22 cellular contexts compared by ENCODE assay signal in genomic region chr17:60659156-60659555, GRCh38. TPM values are rescaled to one million over a fixed set of nuclear protein-coding genes. Genes with fewer than 3 reads are reported as not detected.
A peak's percentile ranks its signal among the peaks of the same experiment; 100 is the strongest.
DNase-seq lines count a peak whose midpoint lies in the region; ATAC-seq and TF ChIP-seq lines count a peak whose summit lies in the region.
"Had no signal": no experiment of that assay in that cellular context is flagged by ENCODE, and none has a peak within 500 bp of the region (broad histone marks: within the 10 kb centered on the region; RNA-seq: fewer than 3 reads in every experiment).

No MANE protein-coding gene starts in this region.

- no peaks in the 10 kb centered on the region for H3K27me3 Mint-ChIP-seq in naive thymus-derived CD4-positive, alpha-beta T cell

- WGBS in SK-N-SH (ENCODE audit: low lambda C conversion rate): 86% methylated on average over 1 of the region's 1 CpG

- peaks cover 0 to 1% of the 10 kb centered on the region in 2 experiments; a peak in 2 of 4 replicates for H3K4me1 ChIP-seq in SK-N-SH (ENCODE audit: control insufficient read depth in 1 of 2, insufficient read depth in 2 of 2, low read depth in 1 of 2, low read length in 1 of 2)
- no peaks in the 10 kb centered on the region for H3K4me1 ChIP-seq in naive thymus-derived CD4-positive, alpha-beta T cell (ENCODE audit: control insufficient read depth in 2 of 2, insufficient read depth in 2 of 2, low read length in 2 of 2)

- H3K27me3 ChIP-seq in SK-N-SH (ENCODE audit: insufficient read depth): no peaks in the 10 kb centered on the region
- H3K27me3 ChIP-seq in layer of hippocampus (ENCODE audit: control insufficient read depth, insufficient read depth, low read length): no peaks in the 10 kb centered on the region
- no peaks in the 10 kb centered on the region for H3K27me3 ChIP-seq in naive thymus-derived CD4-positive, alpha-beta T cell (ENCODE audit: control insufficient read depth in 2 of 2, insufficient read depth in 2 of 2, low read length in 2 of 2)

- POLR2A ChIA-PET in SK-N-SH (lab: Yijun Ruan, JAX): no interaction called here
- POLR2A ChIA-PET in naive thymus-derived CD4-positive, alpha-beta T cell (lab: Charles Lee): no interaction called here

- H2AFZ ChIP-seq in SK-N-SH (ENCODE audit: low read depth): no peak overlapping the region

- peaks cover 12% of the 10 kb centered on the region for H3F3A ChIP-seq in SK-N-SH (replicated peaks; ENCODE audit: insufficient read depth)

- H3K4me2 ChIP-seq in SK-N-SH: no peak overlapping the region
- H3K4me2 ChIP-seq: KMS-11 had no signal

- no peak overlapping the region for H3K9ac ChIP-seq in SK-N-SH
- H3K9ac ChIP-seq: KMS-11 had no signal

- H3K79me2 ChIP-seq in SK-N-SH (ENCODE audit: insufficient read depth): peaks cover 38% of the 10 kb centered on the region

- H3K4me3 Mint-ChIP-seq in naive thymus-derived CD4-positive, alpha-beta T cell: no peak overlapping the region

- H3K9me3 Mint-ChIP-seq in naive thymus-derived CD4-positive, alpha-beta T cell: no peaks in the 10 kb centered on the region

- TF ChIP-seq CTCF in SK-N-SH (IDR thresholded peaks at IDR 0.05): no peak

- peak; percentile 48; the same call in 2 of the 3 replicates for ATAC-seq in SK-N-SH treated with all-trans-retinoic acid at 6 μM for 48 hours
- ATAC-seq in naive thymus-derived CD4-positive, alpha-beta T cell: no peak
- ATAC-seq: HCT116, PC-3 had no signal

- H3K4me1 Mint-ChIP-seq in naive thymus-derived CD4-positive, alpha-beta T cell: peaks cover 0 to 8% (median under 1%) of the 10 kb centered on the region in 7 donors

- intact Hi-C loops in naive thymus-derived CD4-positive, alpha-beta T cell (cut with micrococcal nuclease): no loop called here

- no peak for DNase-seq in SK-N-SH
- DNase-seq in iPS-NIHi7 (ENCODE audit: extremely low spot score): no peak
- DNase-seq in naive thymus-derived CD4-positive, alpha-beta T cell: no peak
- DNase-seq in occipital lobe (lab: John Stamatoyannopoulos, UW): no peak
- DNase-seq: GOT3, IMR-90, NCI-H1092 treated with DMSO at 0.1 percent for 48 hours, NCI-H1436 treated with DMSO at 0.1 percent for 48 hours, NCI-H2029, NCI-H2227 treated with DMSO at 0.1 percent for 48 hours, NCI-H510A treated with DMSO at 0.1 percent for 48 hours, NCI-H748 treated with DMSO at 0.1 percent for 48 hours, PC-3, Right ventricle myocardium superior had no signal

- H3K36me3 Mint-ChIP-seq in naive thymus-derived CD4-positive, alpha-beta T cell: peaks cover 0 to 24% (median 4%) of the 10 kb centered on the region in 5 donors

- no peak overlapping the region for H3K27ac Mint-ChIP-seq in naive thymus-derived CD4-positive, alpha-beta T cell

- no peaks in the 10 kb centered on the region for H3K9me3 ChIP-seq in SK-N-SH
- H3K9me3 ChIP-seq in naive thymus-derived CD4-positive, alpha-beta T cell (ENCODE audit: control insufficient read depth in 2 of 3, low read length in 3 of 3): no peaks in the 10 kb centered on the region

- peak in 1 of 2 experiments; percentile 33; a peak in 1 of 4 replicates for TF ChIP-seq EP300 in SK-N-SH (IDR thresholded peaks at IDR 0.05; ENCODE audit: borderline replicate concordance in 1 of 2, low read depth in 1 of 2, low read length in 1 of 2)

- peaks cover 7% of the 10 kb centered on the region; the same call in 1 of the 2 replicates for H4K20me1 ChIP-seq in SK-N-SH (ENCODE audit: insufficient read depth)

- H3K4me3 ChIP-seq in SK-N-SH (ENCODE audit: low read depth in 2 of 2, low read length in 1 of 2): no peak overlapping the region
- H3K4me3 ChIP-seq in naive thymus-derived CD4-positive, alpha-beta T cell (ENCODE audit: low read length): no peak overlapping the region

- peak overlapping the region in 1 of 2 experiments; percentile 35; a peak in 2 of 4 replicates for H3K27ac ChIP-seq in SK-N-SH (ENCODE audit: low read depth in 2 of 2, low read length in 1 of 2)
- H3K27ac ChIP-seq in cingulate gyrus (ENCODE audit: low read depth, low read length): peak overlapping the region; percentile 88
- peak overlapping the region; percentile 80 for H3K27ac ChIP-seq in layer of hippocampus (ENCODE audit: low read depth, low read length)
- peak overlapping the region; percentile 89 for H3K27ac ChIP-seq in temporal lobe (ENCODE audit: low read depth, low read length)
- no peak overlapping the region for H3K27ac ChIP-seq in naive thymus-derived CD4-positive, alpha-beta T cell (ENCODE audit: low read depth, low read length)
- H3K27ac ChIP-seq: 22Rv1, C4-2B, KMS-11 had no signal

- H3K36me3 ChIP-seq in SK-N-SH (replicated peaks in 1 of 2; ENCODE audit: control insufficient read depth in 1 of 2, insufficient read depth in 2 of 2, low read length in 1 of 2): peaks cover 13 to 23% of the 10 kb centered on the region in 2 experiments
- peaks cover 0 to 19% (median 7%) of the 10 kb centered on the region in 3 experiments for H3K36me3 ChIP-seq in naive thymus-derived CD4-positive, alpha-beta T cell (ENCODE audit: control insufficient read depth in 2 of 3, insufficient read depth in 3 of 3, low read length in 3 of 3)

- no peaks in the 10 kb centered on the region for H3K9me2 ChIP-seq in SK-N-SH

- CTCF ChIA-PET in SK-N-SH (lab: Yijun Ruan, JAX): interaction anchor here (1.2 to 4.3 kb wide), 2 partner anchors 21 to 753 kb away, joined by 3 to 22 read pairs; no protein-coding TSS in a partner anchor
- CTCF ChIA-PET in naive thymus-derived CD4-positive, alpha-beta T cell (lab: Charles Lee): no interaction called here

- no peak for TF ChIP-seq RAD21 in SK-N-SH (IDR thresholded peaks at IDR 0.05; ENCODE audit: low read length)

TF ChIP-seq in SK-N-SH treated with all-trans-retinoic acid at 6 μM for 48 hours, 23 proteins besides CTCF, POLR2A, EP300 and RAD21 (continues in another document):
- peak; percentile 92; the same call in 1 of the 2 replicates for TF ChIP-seq ZC3H10 (CRISPR knock-in tag; IDR thresholded peaks at IDR 0.05)
- TF ChIP-seq ISL1 (CRISPR knock-in tag; IDR thresholded peaks at IDR 0.05): peak; percentile 87
- no peak for TF ChIP-seq BACH2 (CRISPR knock-in tag; IDR thresholded peaks at IDR 0.05; ENCODE audit: borderline replicate concordance)
- no peak for TF ChIP-seq ZNF70 (CRISPR knock-in tag; IDR thresholded peaks at IDR 0.05)
- 0 out of 2 replicates have a peak, but pooled peaks have one; percentile 75 for TF ChIP-seq CSRNP3 (CRISPR knock-in tag; IDR thresholded peaks at IDR 0.05)
- TF ChIP-seq TCF4 (CRISPR knock-in tag; IDR thresholded peaks at IDR 0.05; ENCODE audit: borderline replicate concordance): peak; percentile 55; the same call in 1 of the 2 replicates
- no peak for TF ChIP-seq GLIS3 (CRISPR knock-in tag; IDR thresholded peaks at IDR 0.05)

TF ChIP-seq in SK-N-SH, 30 proteins besides CTCF, POLR2A, EP300 and RAD21 (continues in another document):
- no peak for TF ChIP-seq RFX5 (IDR thresholded peaks at IDR 0.05; ENCODE audit: low read length)
- TF ChIP-seq REST (IDR thresholded peaks at IDR 0.05; ENCODE audit: low read depth, low read length): no peak
- no peak for TF ChIP-seq FOXJ3 (CRISPR knock-in tag; IDR thresholded peaks at IDR 0.05)

RNA-seq across cellular contexts. Expression of gene BCAS3, which starts 18.5 kb away (rescaled TPM):
- 5.9 and 6.3 TPM in 2 replicates for polyA plus RNA-seq in SK-N-SH (2012; rRNA removed)
- 4.9 and 5.1 TPM in 2 replicates for polyA plus RNA-seq in SK-N-SH (2012; cell fraction: cytosol; rRNA removed)
- polyA plus RNA-seq in SK-N-SH (2012; cell fraction: nucleus; rRNA removed): 15.2 and 16.6 TPM in 2 replicates
- total RNA-seq in temporal lobe (38.4 TPM), occipital lobe (50.8 TPM)
- total RNA-seq in naive thymus-derived CD4-positive, alpha-beta T cell: 10 to 100 TPM; 18.4 to 57.8 (median 42.3) TPM
- polyA plus RNA-seq in naive thymus-derived CD4-positive, alpha-beta T cell: 10 to 100 TPM; 25.7 to 29.9 TPM

RNA-seq across cellular contexts. Expression of gene PPM1D, which starts 59.2 kb away (rescaled TPM):
- 8.4 and 8.8 TPM in 2 replicates for polyA plus RNA-seq in SK-N-SH (2012; rRNA removed)
- 11.1 TPM in 2 replicates for polyA plus RNA-seq in SK-N-SH (2012; cell fraction: cytosol; rRNA removed)
- polyA plus RNA-seq in SK-N-SH (2012; cell fraction: nucleus; rRNA removed): 7.6 and 11.9 TPM in 2 replicates
- total RNA-seq in temporal lobe: 12.8 TPM
- total RNA-seq in naive thymus-derived CD4-positive, alpha-beta T cell: 10 to 100 TPM; 13.5 to 18.8 (median 17.7) TPM
- 10 to 100 TPM in 1 of 2 donors, 1 to 10 TPM in 1; 8.6 to 14.2 TPM for polyA plus RNA-seq in naive thymus-derived CD4-positive, alpha-beta T cell
- total RNA-seq in occipital lobe: 16.2 TPM
